8 cellular contexts compared by ENCODE assay signal in genomic region chr1:214603819-214604252, GRCh38. TPM values are rescaled to one million over a fixed set of nuclear protein-coding genes. Genes with fewer than 3 reads are reported as not detected.
DNase-seq lines count a peak whose midpoint lies in the region; ATAC-seq and TF ChIP-seq lines count a peak whose summit lies in the region.

No MANE protein-coding gene starts in this region.

- H3K9me3 ChIP-seq in Panc1 (ENCODE audit: control insufficient read depth, insufficient read depth, low read depth, low read length) = no peaks in the 10 kb centered on the region
- H3K9me3 ChIP-seq in endocrine pancreas (ENCODE audit: control insufficient read depth, low read length) = no peaks in the 10 kb centered on the region
- no peaks in the 10 kb centered on the region for H3K9me3 ChIP-seq in osteoblast (ENCODE audit: low read depth, low read length)

- peaks cover 30% of the 10 kb centered on the region for H3K4me1 Mint-ChIP-seq in activated naive CD4-positive, alpha-beta T cell treated with anti-CD3 and anti-CD28 coated beads, Interleukin-2, amount 10 ng/mL, durations not matched to agents 7 days and 5 days

- intact Hi-C loops in Panc1 (cut with micrococcal nuclease; ENCODE audit: unreplicated experiment) = no loop called here

- peaks cover 53% of the 10 kb centered on the region for H3K79me2 ChIP-seq in osteoblast (ENCODE audit: insufficient read depth, low read length)

- peak overlapping the region; percentile 99 for H3K4me2 ChIP-seq in osteoblast (ENCODE audit: insufficient read depth, low read length)

- in situ Hi-C loops in Panc1 (cut with HindIII; ENCODE audit: low pct_unique_long_range_greater_than_20kb, low sequenced_read_pairs) = no loop called here

- H3K27me3 Mint-ChIP-seq in activated naive CD4-positive, alpha-beta T cell treated with anti-CD3 and anti-CD28 coated beads, Interleukin-2, amount 10 ng/mL, durations not matched to agents 7 days and 5 days = no peaks in the 10 kb centered on the region

- H2AFZ ChIP-seq in osteoblast (ENCODE audit: low read length) = peak overlapping the region; percentile 92

- peak; percentile 27 for DNase-seq in activated naive CD4-positive, alpha-beta T cell treated with anti-CD3 and anti-CD28 coated beads, Interleukin-2, amount 10 ng/mL, durations not matched to agents 7 days and 5 days
- DNase-seq in activated naive CD4-positive, alpha-beta T cell treated with anti-CD3 and anti-CD28 coated beads, Interleukin-2, amount 50 U/mL, for 16 hours = no peak
- no peak for DNase-seq in Panc1 (ENCODE audit: low read depth, low spot score)
- peak; percentile 86 for DNase-seq in osteoblast (ENCODE audit: insufficient read length, low spot score, missing footprints)
- no peak for DNase-seq in hepatic stellate cell (ENCODE audit: low spot score)
- DNase-seq in activated CD8-positive, alpha-beta memory T cell treated with anti-CD3 and anti-CD28 coated beads, Interleukin-2, amount 50 U/mL, for 4 hours = no peak

- peak overlapping the region; percentile 96 for H3K4me3 Mint-ChIP-seq in activated naive CD4-positive, alpha-beta T cell treated with anti-CD3 and anti-CD28 coated beads, Interleukin-2, amount 10 ng/mL, durations not matched to agents 7 days and 5 days

- CTCF ChIA-PET in activated naive CD4-positive, alpha-beta T cell treated with anti-CD3 and anti-CD28 coated beads, Interleukin-2, amount 10 ng/mL, durations not matched to agents 7 days and 5 days (lab: Charles Lee) = interaction anchor here (1.1 to 2.6 kb wide), 6 partner anchors 10 to 390 kb away, joined by 3 to 13 read pairs (median 6); no protein-coding TSS in a partner anchor
- CTCF ChIA-PET in Panc1 (lab: Charles Lee) = interaction anchor here (0.6 kb wide), 1 partner anchor 23 kb away, joined by 6 read pairs; no protein-coding TSS in a partner anchor

- peaks cover 19% of the 10 kb centered on the region for H3K36me3 Mint-ChIP-seq in activated naive CD4-positive, alpha-beta T cell treated with anti-CD3 and anti-CD28 coated beads, Interleukin-2, amount 10 ng/mL, durations not matched to agents 7 days and 5 days

- ATAC-seq in Panc1 (peak; percentile 27), HG03025 (IDR thresholded peaks at IDR 0.05; ENCODE audit: low FRiP score, unreplicated experiment) (no peak)

- H3K9ac ChIP-seq in endocrine pancreas (ENCODE audit: control insufficient read depth, insufficient read depth, low read length) = no peak overlapping the region

- H3K4me1 ChIP-seq in Panc1 (ENCODE audit: control insufficient read depth, insufficient read depth, low read length) (peaks cover 27% of the 10 kb centered on the region), endocrine pancreas (ENCODE audit: control insufficient read depth, insufficient read depth, low read length) (peaks cover 6% of the 10 kb centered on the region), osteoblast (ENCODE audit: insufficient read depth, low read length) (peaks cover 23% of the 10 kb centered on the region)

- H3K27ac Mint-ChIP-seq in activated naive CD4-positive, alpha-beta T cell treated with anti-CD3 and anti-CD28 coated beads, Interleukin-2, amount 10 ng/mL, durations not matched to agents 7 days and 5 days = peak overlapping the region; percentile 94

- peaks cover 3% of the 10 kb centered on the region for H3K36me3 ChIP-seq in Panc1 (ENCODE audit: control insufficient read depth, insufficient read depth, low read length)
- H3K36me3 ChIP-seq in endocrine pancreas (ENCODE audit: control insufficient read depth, insufficient read depth, low read length) = no peaks in the 10 kb centered on the region
- H3K36me3 ChIP-seq in osteoblast (ENCODE audit: insufficient read depth, low read length) = no peaks in the 10 kb centered on the region

- TF ChIP-seq CTCF in Panc1 (IDR thresholded peaks at IDR 0.05) = no peak
- no peak for TF ChIP-seq CTCF in osteoblast (IDR thresholded peaks at IDR 0.05; ENCODE audit: extremely low read depth, low read depth, low read length)

- H3K27ac ChIP-seq in Panc1 (ENCODE audit: low read length) = peak overlapping the region; percentile 97
- H3K27ac ChIP-seq in osteoblast (ENCODE audit: low read depth, low read length) = peak overlapping the region; percentile 82

- H3K9me3 Mint-ChIP-seq in activated naive CD4-positive, alpha-beta T cell treated with anti-CD3 and anti-CD28 coated beads, Interleukin-2, amount 10 ng/mL, durations not matched to agents 7 days and 5 days = no peaks in the 10 kb centered on the region

- BruUV-seq in Panc1 (replicated peaks; lab: Mats Ljungman, UMichigan) = no TSS peak

- H3K4me3 ChIP-seq in Panc1 (ENCODE audit: low read depth in 2 of 2, low read length in 2 of 2) (peak overlapping the region; percentile 79 to 88), endocrine pancreas (ENCODE audit: control insufficient read depth, insufficient read depth, low read length) (peak overlapping the region; percentile 38), osteoblast (ENCODE audit: insufficient read depth, low read length) (peak overlapping the region; percentile 94)

- POLR2A ChIA-PET in Panc1 (lab: Charles Lee) = interaction anchor here (0.6 to 1.5 kb wide), 3 partner anchors 11 to 170 kb away, joined by 3 to 7 read pairs (median 7); no protein-coding TSS in a partner anchor

- H3K27me3 ChIP-seq in Panc1 (ENCODE audit: control insufficient read depth, insufficient read depth, low read length) = no peaks in the 10 kb centered on the region
- H3K27me3 ChIP-seq in endocrine pancreas (ENCODE audit: control insufficient read depth, insufficient read depth, low read length) = no peaks in the 10 kb centered on the region
- H3K27me3 ChIP-seq in osteoblast (ENCODE audit: insufficient read depth, low read length) = no peaks in the 10 kb centered on the region

- H4K20me1 ChIP-seq in osteoblast (ENCODE audit: insufficient read depth, low read length) = no peaks in the 10 kb centered on the region

RNA-seq across cellular contexts. Expression of gene CENPF, which starts 0.8 kb away (rescaled TPM):
- 156 TPM for total RNA-seq in Panc1 (2021; ENCODE audit: unreplicated experiment)
- polyA plus RNA-seq in Panc1 (2012; ENCODE audit: insufficient read length) = 31.3 TPM
- 8.3 and 8.5 TPM in 2 replicates for total RNA-seq in osteoblast

RNA-seq across cellular contexts. Expression of gene PTPN14, which starts 52.4 kb away (rescaled TPM):
- total RNA-seq in Panc1 (2021; ENCODE audit: unreplicated experiment) = 209 TPM
- 50.0 TPM for polyA plus RNA-seq in Panc1 (2012; ENCODE audit: insufficient read length)
- total RNA-seq in osteoblast = 122 and 131 TPM in 2 replicates

Comparison
In these comparisons a context has a peak if more than half of its experiments do, and no peak if none do; other contexts are left out.
1. DNase-seq: peak in activated naive CD4-positive, alpha-beta T cell treated with anti-CD3 and anti-CD28 coated beads, Interleukin-2, amount 10 ng/mL, durations not matched to agents 7 days and 5 days (single experiment) and osteoblast (single experiment); none in activated naive CD4-positive, alpha-beta T cell treated with anti-CD3 and anti-CD28 coated beads, Interleukin-2, amount 50 U/mL, for 16 hours (single experiment), Panc1 (single experiment), hepatic stellate cell (single experiment) and activated CD8-positive, alpha-beta memory T cell treated with anti-CD3 and anti-CD28 coated beads, Interleukin-2, amount 50 U/mL, for 4 hours (single experiment).
2. H3K4me3 ChIP-seq: peak in every context shown above with its lines; median percentile 94 in osteoblast; 84 in Panc1; 38 in endocrine pancreas.
3. RNA of gene CENPF, which starts 0.8 kb away (total RNA-seq): 156 TPM in Panc1 (single experiment); 8.3 to 8.5 TPM in osteoblast; every median in the first group is over 10 times any median in the second.